ENCODE assay signal across 1 cellular context in the genomic region with DNA sequence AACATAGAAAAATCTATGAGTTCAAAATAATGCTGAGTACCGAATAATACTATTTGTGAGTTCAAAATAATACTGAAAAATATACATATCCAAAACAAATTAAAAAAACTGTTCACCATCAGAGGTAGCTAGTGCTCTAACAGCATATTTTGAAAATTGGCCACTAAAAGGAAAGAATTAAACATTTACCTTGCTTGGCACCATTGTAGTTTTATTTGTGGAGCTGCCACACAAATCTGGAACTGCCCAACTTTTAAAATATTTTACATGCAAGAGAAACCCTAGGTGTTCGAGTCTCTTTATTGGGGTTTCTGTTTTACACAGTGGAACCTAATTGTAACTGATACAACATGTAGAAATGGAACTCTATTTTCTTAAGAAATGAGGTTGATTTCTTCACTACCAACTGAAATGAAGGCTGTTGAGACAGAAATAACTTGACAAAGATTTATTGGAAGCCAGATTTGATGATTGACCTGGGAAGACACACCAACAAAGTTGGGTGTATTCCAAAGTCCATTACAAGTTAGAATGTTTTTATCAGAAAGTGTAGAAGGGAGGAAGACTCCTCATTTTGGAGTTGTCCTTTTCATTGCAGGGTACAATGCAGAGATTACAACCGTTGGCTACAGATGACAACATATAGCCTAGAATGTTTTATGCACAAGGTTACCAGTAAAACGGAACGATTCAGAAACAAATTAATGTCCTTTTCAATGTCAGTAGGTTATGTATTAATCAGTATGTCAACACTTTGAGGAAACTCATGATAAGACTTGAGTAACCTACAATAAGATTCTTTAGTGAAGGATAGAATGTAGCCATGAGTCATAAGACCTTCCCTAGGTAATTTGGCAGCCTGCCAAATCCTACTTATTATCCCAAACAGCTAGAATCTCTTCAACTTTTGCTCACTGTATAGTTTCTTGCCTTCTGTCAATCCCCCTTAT.
TF ChIP-seq lines count a peak whose summit lies in the region.

No MANE protein-coding gene starts in this region.

TF ChIP-seq in Ishikawa, 13 proteins besides CTCF, POLR2A, EP300 and RAD21:
- TF ChIP-seq, protein P1, sequence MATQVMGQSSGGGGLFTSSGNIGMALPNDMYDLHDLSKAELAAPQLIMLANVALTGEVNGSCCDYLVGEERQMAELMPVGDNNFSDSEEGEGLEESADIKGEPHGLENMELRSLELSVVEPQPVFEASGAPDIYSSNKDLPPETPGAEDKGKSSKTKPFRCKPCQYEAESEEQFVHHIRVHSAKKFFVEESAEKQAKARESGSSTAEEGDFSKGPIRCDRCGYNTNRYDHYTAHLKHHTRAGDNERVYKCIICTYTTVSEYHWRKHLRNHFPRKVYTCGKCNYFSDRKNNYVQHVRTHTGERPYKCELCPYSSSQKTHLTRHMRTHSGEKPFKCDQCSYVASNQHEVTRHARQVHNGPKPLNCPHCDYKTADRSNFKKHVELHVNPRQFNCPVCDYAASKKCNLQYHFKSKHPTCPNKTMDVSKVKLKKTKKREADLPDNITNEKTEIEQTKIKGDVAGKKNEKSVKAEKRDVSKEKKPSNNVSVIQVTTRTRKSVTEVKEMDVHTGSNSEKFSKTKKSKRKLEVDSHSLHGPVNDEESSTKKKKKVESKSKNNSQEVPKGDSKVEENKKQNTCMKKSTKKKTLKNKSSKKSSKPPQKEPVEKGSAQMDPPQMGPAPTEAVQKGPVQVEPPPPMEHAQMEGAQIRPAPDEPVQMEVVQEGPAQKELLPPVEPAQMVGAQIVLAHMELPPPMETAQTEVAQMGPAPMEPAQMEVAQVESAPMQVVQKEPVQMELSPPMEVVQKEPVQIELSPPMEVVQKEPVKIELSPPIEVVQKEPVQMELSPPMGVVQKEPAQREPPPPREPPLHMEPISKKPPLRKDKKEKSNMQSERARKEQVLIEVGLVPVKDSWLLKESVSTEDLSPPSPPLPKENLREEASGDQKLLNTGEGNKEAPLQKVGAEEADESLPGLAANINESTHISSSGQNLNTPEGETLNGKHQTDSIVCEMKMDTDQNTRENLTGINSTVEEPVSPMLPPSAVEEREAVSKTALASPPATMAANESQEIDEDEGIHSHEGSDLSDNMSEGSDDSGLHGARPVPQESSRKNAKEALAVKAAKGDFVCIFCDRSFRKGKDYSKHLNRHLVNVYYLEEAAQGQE (IDR thresholded peaks at IDR 0.05; ENCODE audit: low read depth) = no peak
- TF ChIP-seq TCF12 (IDR thresholded peaks at IDR 0.05; ENCODE audit: low read depth) = no peak
- TF ChIP-seq, protein P2, sequence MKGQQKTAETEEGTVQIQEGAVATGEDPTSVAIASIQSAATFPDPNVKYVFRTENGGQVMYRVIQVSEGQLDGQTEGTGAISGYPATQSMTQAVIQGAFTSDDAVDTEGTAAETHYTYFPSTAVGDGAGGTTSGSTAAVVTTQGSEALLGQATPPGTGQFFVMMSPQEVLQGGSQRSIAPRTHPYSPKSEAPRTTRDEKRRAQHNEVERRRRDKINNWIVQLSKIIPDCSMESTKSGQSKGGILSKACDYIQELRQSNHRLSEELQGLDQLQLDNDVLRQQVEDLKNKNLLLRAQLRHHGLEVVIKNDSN (IDR thresholded peaks at IDR 0.05) = no peak
- peak; percentile 95 for TF ChIP-seq NFIC (IDR thresholded peaks at IDR 0.05)
- TF ChIP-seq FOXM1 (IDR thresholded peaks at IDR 0.05; ENCODE audit: borderline replicate concordance, low read depth) = no peak
- peak; percentile 14; the same call in 1 of the 2 replicates for TF ChIP-seq TEAD4 (IDR thresholded peaks at IDR 0.05)
- no peak for TF ChIP-seq YY1 (IDR thresholded peaks at IDR 0.05; ENCODE audit: low read depth)
- no peak for TF ChIP-seq CREB1 (IDR thresholded peaks at IDR 0.05; ENCODE audit: low read depth)
